ENCODE assay signal across 15 cellular contexts in genomic region chr14:76045773-76046172, GRCh38.
A peak's percentile ranks its signal among the peaks of the same experiment; 100 is the strongest.
DNase-seq lines count a peak whose midpoint lies in the region; ATAC-seq and TF ChIP-seq lines count a peak whose summit lies in the region.
"Had no signal": no experiment of that assay in that cellular context is flagged by ENCODE, and none has a peak within 500 bp of the region (broad histone marks: within the 10 kb centered on the region; RNA-seq: fewer than 3 reads in every experiment).

No MANE protein-coding gene starts in this region.

- no peak for DNase-seq in stimulated activated naive CD8-positive, alpha-beta T cell treated with anti-CD3 and anti-CD28 coated beads, Interleukin-15, amount 100 ng/mL, for 72 hours
- peak; percentile 58 for DNase-seq in RPMI8226
- DNase-seq in heart right ventricle: no peak
- no peak for DNase-seq in hippocampal formation (lab: John Stamatoyannopoulos, UW)
- DNase-seq: ACHN; CD4-positive, CD25-positive, alpha-beta regulatory T cell; DMS53; HCEC 1CT; HFFc6 had no signal

- H3K27me3 Mint-ChIP-seq in stimulated activated naive CD8-positive, alpha-beta T cell treated with anti-CD3 and anti-CD28 coated beads, Interleukin-15, Interleukin-2, amounts not matched to agents 100 ng/mL and 50 ng/mL, for 24 hours: no peaks in the 10 kb centered on the region
- H3K27me3 Mint-ChIP-seq in stimulated activated naive CD8-positive, alpha-beta T cell treated with anti-CD3 and anti-CD28 coated beads, Interleukin-15, amount 100 ng/mL, for 72 hours: no peaks in the 10 kb centered on the region
- no peaks in the 10 kb centered on the region for H3K27me3 Mint-ChIP-seq in nephron (ENCODE audit: low read depth)
- H3K27me3 Mint-ChIP-seq: CD4-positive, CD25-positive, alpha-beta regulatory T cell had no signal

- H3K4me3 ChIP-seq in heart right ventricle: no peak overlapping the region
- H3K4me3 ChIP-seq: BLaER1 treated with 17β-estradiol and CSF1 and Interleukin-3, amounts not matched to agents 10 nM and 100 nM had no signal

- H3K4me1 Mint-ChIP-seq in stimulated activated naive CD8-positive, alpha-beta T cell treated with anti-CD3 and anti-CD28 coated beads, Interleukin-15, Interleukin-2, amounts not matched to agents 100 ng/mL and 50 ng/mL, for 24 hours (ENCODE audit: low read depth): no peaks in the 10 kb centered on the region
- peaks cover 6% of the 10 kb centered on the region for H3K4me1 Mint-ChIP-seq in stimulated activated naive CD8-positive, alpha-beta T cell treated with anti-CD3 and anti-CD28 coated beads, Interleukin-15, amount 100 ng/mL, for 72 hours
- H3K4me1 Mint-ChIP-seq in nephron: peaks cover 18% of the 10 kb centered on the region

- H3K9me3 ChIP-seq in heart right ventricle: no peaks in the 10 kb centered on the region
- H3K9me3 ChIP-seq: BLaER1 treated with 17β-estradiol and CSF1 and Interleukin-3, amounts not matched to agents 10 nM and 100 nM had no signal

- 74 to 75% methylated on average over 3 of the region's 3 CpGs for WGBS in heart right ventricle, 2 donors

- peaks cover 0 to 30% (median 0%) of the 10 kb centered on the region in 9 donors for H3K36me3 ChIP-seq in heart right ventricle

- H3K4me1 ChIP-seq in heart right ventricle: peaks cover 0 to under 1% (median 0%) of the 10 kb centered on the region in 9 donors

- H3K27me3 ChIP-seq in heart right ventricle: no peaks in the 10 kb centered on the region
- H3K27me3 ChIP-seq: BLaER1 treated with 17β-estradiol and CSF1 and Interleukin-3, amounts not matched to agents 10 nM and 100 nM had no signal

- H3K27ac ChIP-seq in heart right ventricle: no peak overlapping the region
- H3K27ac ChIP-seq: BLaER1 treated with 17β-estradiol and CSF1 and Interleukin-3, amounts not matched to agents 10 nM and 100 nM; HL-60 had no signal

- no peaks in the 10 kb centered on the region for H3K9me3 Mint-ChIP-seq in stimulated activated naive CD8-positive, alpha-beta T cell treated with anti-CD3 and anti-CD28 coated beads, Interleukin-15, Interleukin-2, amounts not matched to agents 100 ng/mL and 50 ng/mL, for 24 hours
- no peaks in the 10 kb centered on the region for H3K9me3 Mint-ChIP-seq in stimulated activated naive CD8-positive, alpha-beta T cell treated with anti-CD3 and anti-CD28 coated beads, Interleukin-15, amount 100 ng/mL, for 72 hours
- no peaks in the 10 kb centered on the region for H3K9me3 Mint-ChIP-seq in nephron
- H3K9me3 Mint-ChIP-seq: HFFc6 had no signal

- H3K36me3 Mint-ChIP-seq in stimulated activated naive CD8-positive, alpha-beta T cell treated with anti-CD3 and anti-CD28 coated beads, Interleukin-15, Interleukin-2, amounts not matched to agents 100 ng/mL and 50 ng/mL, for 24 hours (ENCODE audit: low read depth): no peaks in the 10 kb centered on the region
- peaks cover 9% of the 10 kb centered on the region for H3K36me3 Mint-ChIP-seq in nephron (ENCODE audit: low read depth)
- H3K36me3 Mint-ChIP-seq: CD4-positive, CD25-positive, alpha-beta regulatory T cell had no signal

- TF ChIP-seq CTCF in nephron (IDR thresholded peaks at IDR 0.05; ENCODE audit: unreplicated experiment in 3 of 3) (no peak), heart right ventricle (IDR thresholded peaks at IDR 0.05) (no peak)

- peak overlapping the region; percentile 22 for H3K27ac Mint-ChIP-seq in stimulated activated naive CD8-positive, alpha-beta T cell treated with anti-CD3 and anti-CD28 coated beads, Interleukin-15, Interleukin-2, amounts not matched to agents 100 ng/mL and 50 ng/mL, for 24 hours
- peak overlapping the region in 1 of 2 donors; percentile 1 for H3K27ac Mint-ChIP-seq in stimulated activated naive CD8-positive, alpha-beta T cell treated with anti-CD3 and anti-CD28 coated beads, Interleukin-15, amount 100 ng/mL, for 72 hours
- H3K27ac Mint-ChIP-seq in nephron: peak overlapping the region in 2 of 3 experiments; percentile 25 to 92
- H3K27ac Mint-ChIP-seq: HFFc6 had no signal

- H3K4me3 Mint-ChIP-seq in stimulated activated naive CD8-positive, alpha-beta T cell treated with anti-CD3 and anti-CD28 coated beads, Interleukin-15, Interleukin-2, amounts not matched to agents 100 ng/mL and 50 ng/mL, for 24 hours: no peak overlapping the region
- no peak overlapping the region for H3K4me3 Mint-ChIP-seq in stimulated activated naive CD8-positive, alpha-beta T cell treated with anti-CD3 and anti-CD28 coated beads, Interleukin-15, amount 100 ng/mL, for 72 hours
- no peak overlapping the region for H3K4me3 Mint-ChIP-seq in nephron
- H3K4me3 Mint-ChIP-seq: CD4-positive, CD25-positive, alpha-beta regulatory T cell; HFFc6 had no signal

- intact Hi-C loops in heart right ventricle (cut with DNase I): no loop called here

- no peak for ATAC-seq in stimulated activated naive CD8-positive, alpha-beta T cell treated with anti-CD3 and anti-CD28 coated beads, Interleukin-15, amount 100 ng/mL, for 72 hours
- ATAC-seq in HG03354 (IDR thresholded peaks at IDR 0.05; ENCODE audit: poor library complexity, severe bottlenecking, unreplicated experiment) (no peak), heart right ventricle (no peak), GM18873 (IDR thresholded peaks at IDR 0.05; ENCODE audit: low FRiP score, unreplicated experiment) (no peak)
